16 cellular contexts compared by ENCODE assay signal in the genomic region with DNA sequence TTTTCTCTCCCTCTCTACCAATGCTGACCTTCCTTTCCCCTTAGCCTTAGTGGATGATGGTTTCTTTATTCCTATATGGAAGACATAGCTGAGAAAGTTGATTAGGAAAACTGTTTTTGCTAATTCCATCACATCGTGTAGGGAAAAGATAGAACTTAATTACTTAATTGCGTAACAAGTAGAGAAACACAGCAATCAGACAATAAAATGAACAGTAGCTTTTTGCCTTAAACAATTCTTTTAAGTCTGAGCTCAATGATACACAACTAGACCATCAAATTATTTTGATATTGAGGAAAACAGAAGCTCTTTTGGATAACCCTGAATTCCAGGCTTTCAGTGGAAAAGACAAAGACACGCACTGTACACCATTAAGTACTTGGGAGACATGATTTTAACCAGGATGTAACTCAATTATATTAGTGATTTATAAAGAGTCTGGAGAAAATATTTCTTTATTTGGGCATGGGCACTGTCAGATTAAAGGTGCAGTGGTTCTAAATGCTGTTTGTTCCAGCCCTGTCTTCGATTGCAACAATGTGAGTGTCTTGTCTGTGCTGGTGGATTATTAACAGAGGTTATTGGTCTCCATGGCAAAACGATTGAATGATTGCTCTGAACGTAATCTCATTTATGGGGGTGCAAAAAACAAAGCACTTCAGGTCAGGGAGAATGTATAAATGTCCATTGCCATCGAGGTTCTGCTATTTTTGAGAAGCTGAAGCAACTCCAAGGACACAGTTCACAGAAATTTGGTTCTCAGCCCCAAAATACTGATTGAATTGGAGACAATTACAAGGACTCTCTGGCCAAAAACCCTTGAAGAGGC. TPM values are rescaled to one million over a fixed set of nuclear protein-coding genes. Genes with fewer than 3 reads are reported as not detected.
DNase-seq lines count a peak whose midpoint lies in the region; TF ChIP-seq lines count a peak whose summit lies in the region.
"Had no signal": no experiment of that assay in that cellular context is flagged by ENCODE, and none has a peak within 500 bp of the region (broad histone marks: within the 10 kb centered on the region; RNA-seq: fewer than 3 reads in every experiment).

A gene with protein sequence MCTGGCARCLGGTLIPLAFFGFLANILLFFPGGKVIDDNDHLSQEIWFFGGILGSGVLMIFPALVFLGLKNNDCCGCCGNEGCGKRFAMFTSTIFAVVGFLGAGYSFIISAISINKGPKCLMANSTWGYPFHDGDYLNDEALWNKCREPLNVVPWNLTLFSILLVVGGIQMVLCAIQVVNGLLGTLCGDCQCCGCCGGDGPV (plus strand): TSS at position 707 of the 829 bp plus-strand sequence. CDS start 181 bp downstream, outside the sequence.

- no peak for TF ChIP-seq CTCF in chondrocyte (IDR thresholded peaks at IDR 0.05)
- no peak for TF ChIP-seq CTCF in tibial artery (IDR thresholded peaks at IDR 0.05)
- TF ChIP-seq CTCF in BE2C (IDR thresholded peaks at IDR 0.05; ENCODE audit: low read depth, low read length), result no peak

- H2AFZ ChIP-seq in mesenchymal stem cell (ENCODE audit: low read depth, low read length), result no peak within 1 kb of the TSS

- H3K79me1 ChIP-seq in mesenchymal stem cell (replicated peaks; ENCODE audit: low read length, poor library complexity, severe bottlenecking), result peaks cover 4% of the 10 kb centered on the region

- H3K4me3 ChIP-seq in mesenchymal stem cell (ENCODE audit: insufficient read depth in 1 of 2, low read depth in 1 of 2, low read length in 2 of 2) (no peak within 1 kb of the TSS), tibial artery (no peak within 1 kb of the TSS), BE2C (ENCODE audit: low read depth, low read length) (no peak within 1 kb of the TSS)
- H3K4me3 ChIP-seq: lung had no signal

- no peak within 1 kb of the TSS for H3K14ac ChIP-seq in mesenchymal stem cell (ENCODE audit: low read length in 2 of 2)

- intact Hi-C loops in tibial artery (cut with DNase I; ENCODE audit: low total_unique reads), result loop anchor here (5.0 kb wide), 1 partner anchor 72 kb away; no protein-coding TSS in a partner anchor

- no peak within 1 kb of the TSS for H3K23ac ChIP-seq in mesenchymal stem cell (ENCODE audit: low read length in 2 of 2)

- H2BK120ac ChIP-seq in mesenchymal stem cell (ENCODE audit: low read depth, low read length), result no peak within 1 kb of the TSS

- H3K4me1 Mint-ChIP-seq in chondrocyte (ENCODE audit: low read depth), result peaks cover 55% of the 10 kb centered on the region

- no peaks in the 10 kb centered on the region for H3K9me3 Mint-ChIP-seq in chondrocyte (ENCODE audit: low read depth)

- peak within 1 kb of the TSS; percentile 94 for H2BK5ac ChIP-seq in mesenchymal stem cell (ENCODE audit: low read depth, low read length, poor library complexity, severe bottlenecking)

- H3K27ac Mint-ChIP-seq in chondrocyte (ENCODE audit: unreplicated experiment), result peak within 1 kb of the TSS; percentile 80

- H3K4ac ChIP-seq in mesenchymal stem cell (ENCODE audit: low read depth in 1 of 2, low read length in 2 of 2), result no peak within 1 kb of the TSS

- peak within 1 kb of the TSS; percentile 8 to 71 for H2BK12ac ChIP-seq in mesenchymal stem cell (ENCODE audit: low read length in 2 of 2)

- no peaks in the 10 kb centered on the region for H3K9me3 ChIP-seq in mesenchymal stem cell (ENCODE audit: control insufficient read depth, low read length)
- no peaks in the 10 kb centered on the region for H3K9me3 ChIP-seq in tibial artery
- no peaks in the 10 kb centered on the region for H3K9me3 ChIP-seq in BE2C

- 92% methylated on average over 6 of the region's 7 CpGs for WGBS in mesenchymal stem cell

- no peak within 1 kb of the TSS for H4K91ac ChIP-seq in mesenchymal stem cell (ENCODE audit: low read length)

- DNase-seq in HuH-7.5 (ENCODE audit: low spot score) (peak; percentile 44), chondrocyte (ENCODE audit: low spot score) (no peak), mesenchymal stem cell (no peak), tibial artery (no peak), midbrain (lab: John Stamatoyannopoulos, UW) (no peak), iPS-NIHi11 (ENCODE audit: low spot score) (no peak), BE2C (no peak)
- no peak for DNase-seq in activated effector memory CD4-positive, alpha-beta T cell treated with anti-CD3 and anti-CD28 coated beads, Interleukin-2, amount 50 U/mL, for 16 hours
- DNase-seq: activated CD4-positive, alpha-beta T cell treated with anti-CD3 and anti-CD28 coated beads for 1 hour; activated T-cell treated with anti-CD3 and anti-CD28 coated beads, Interleukin-2, amount 50 U/mL, for 48 hours; effector CD8-positive, alpha-beta T cell; head of caudate nucleus; posterior cingulate gyrus; stimulated activated CD4-positive, alpha-beta T cell treated with anti-CD3 and anti-CD28 coated beads, Interleukin-2, amount 100 ng/mL, for 24 hours had no signal

- H3K36me3 ChIP-seq in mesenchymal stem cell (ENCODE audit: control insufficient read depth in 1 of 2, insufficient read depth in 2 of 2, low read depth in 1 of 2, low read length in 2 of 2) (no peaks in the 10 kb centered on the region), tibial artery (no peaks in the 10 kb centered on the region), BE2C (no peaks in the 10 kb centered on the region)

- H3K27ac ChIP-seq in mesenchymal stem cell (ENCODE audit: low read length, poor library complexity, severe bottlenecking) (peak within 1 kb of the TSS; percentile 99), tibial artery (peak within 1 kb of the TSS; percentile 58 to 73)

- H4K8ac ChIP-seq in mesenchymal stem cell (ENCODE audit: low read length), result peak within 1 kb of the TSS; percentile 5

- no peaks in the 10 kb centered on the region for H3K36me3 Mint-ChIP-seq in chondrocyte (ENCODE audit: low read depth)

- H3K18ac ChIP-seq in mesenchymal stem cell (ENCODE audit: low read depth in 1 of 2, low read length in 2 of 2), result peak within 1 kb of the TSS; percentile 13 to 14

- peak within 1 kb of the TSS; percentile 15 for H2BK15ac ChIP-seq in mesenchymal stem cell (ENCODE audit: low read depth, poor library complexity, severe bottlenecking)

- peak within 1 kb of the TSS; percentile 5 for H3K9ac ChIP-seq in mesenchymal stem cell (ENCODE audit: low read length)

- H3K4me1 ChIP-seq in mesenchymal stem cell (ENCODE audit: control insufficient read depth, insufficient read depth, low read depth, low read length), result peaks cover 14% of the 10 kb centered on the region
- H3K4me1 ChIP-seq in tibial artery, result peaks cover 0 to 67% (median 45%) of the 10 kb centered on the region in 4 donors
- peaks cover 17% of the 10 kb centered on the region for H3K4me1 ChIP-seq in BE2C

- H3K4me2 ChIP-seq in mesenchymal stem cell (ENCODE audit: low read length, poor library complexity, severe bottlenecking), result no peak within 1 kb of the TSS

- no peak within 1 kb of the TSS for H3K4me3 Mint-ChIP-seq in chondrocyte (ENCODE audit: unreplicated experiment)

- no peaks in the 10 kb centered on the region for H3K27me3 Mint-ChIP-seq in chondrocyte (ENCODE audit: low read depth)

- H2AK5ac ChIP-seq in mesenchymal stem cell (ENCODE audit: low read length, severe bottlenecking), result peak within 1 kb of the TSS; percentile 96

- no peaks in the 10 kb centered on the region for H3K27me3 ChIP-seq in mesenchymal stem cell (ENCODE audit: control insufficient read depth in 1 of 2, insufficient read depth in 1 of 2, low read length in 2 of 2)
- no peaks in the 10 kb centered on the region for H3K27me3 ChIP-seq in tibial artery
- H3K27me3 ChIP-seq in BE2C, result no peaks in the 10 kb centered on the region

RNA-seq across cellular contexts. Expression of the gene that starts here (rescaled TPM):
- total RNA-seq in chondrocyte, result not detected in 3 replicates
- 0.03 TPM for polyA plus RNA-seq in mesenchymal stem cell (2013, experiment 1 of 2)
- 0.03 TPM for polyA plus RNA-seq in mesenchymal stem cell (2013, experiment 2 of 2)
- polyA plus RNA-seq in BE2C (2012; ENCODE audit: insufficient read depth, insufficient read length, low read depth), result 1.0 TPM
- total RNA-seq: M059J had no signal
